In genomic region chr12:109671482-109671881, GRCh38 we compare ENCODE assay signal across 17 cellular contexts.
"Had no signal": no experiment of that assay in that cellular context is flagged by ENCODE, and none has a peak within 500 bp of the region (broad histone marks: within the 10 kb centered on the region; RNA-seq: fewer than 3 reads in every experiment).

No MANE protein-coding gene starts in this region.

- H3K4me1 ChIP-seq: adrenal gland, Peyer's patch had no signal

- H3K36me3 ChIP-seq: adrenal gland, Peyer's patch had no signal

- H3K27ac ChIP-seq: adrenal gland, Peyer's patch had no signal

- H3K27me3 ChIP-seq: adrenal gland, Peyer's patch had no signal

- DNase-seq: activated CD4-positive, alpha-beta T cell treated with anti-CD3 and anti-CD28 coated beads for 4 hours; activated CD8-positive, alpha-beta memory T cell treated with anti-CD3 and anti-CD28 coated beads, Interleukin-2, amount 50 U/mL, for 4 hours; activated CD8-positive, alpha-beta T cell treated with anti-CD3 and anti-CD28 coated beads for 36 hours; activated naive CD4-positive, alpha-beta T cell treated with anti-CD3 and anti-CD28 coated beads, Interleukin-2, amount 50 U/mL, for 16 hours; activated naive CD8-positive, alpha-beta T cell treated with anti-CD3 and anti-CD28 coated beads, Interleukin-2, amount 10 ng/mL, durations not matched to agents 7 days and 5 days; adrenal gland; anterior cingulate cortex; Kasumi-1; KBM-7; NCI-H1436 treated with DMSO at 0.1 percent for 48 hours; NCI-H187; NCI-H510A treated with DMSO at 0.1 percent for 48 hours; NK-92 treated with Interleukin-12 subunit alpha and Interleukin-12 subunit beta, amount 100 ng/mL, for 24 hours; OCI-M1; Peyer's patch; SHP77 treated with DMSO at 0.1 percent for 48 hours had no signal

- ATAC-seq: activated CD4-positive, CD25-positive, alpha-beta regulatory T cell treated with anti-CD3 and anti-CD28 coated beads, Interleukin-2, amount 50 U/mL, for 24 hours; activated CD8-positive, alpha-beta T cell treated with anti-CD3 and anti-CD28 coated beads for 36 hours had no signal

- H3K9me3 ChIP-seq: adrenal gland, Peyer's patch had no signal

- H3K4me3 ChIP-seq: adrenal gland, Peyer's patch had no signal
